11 cellular contexts compared by ENCODE assay signal in the genomic region with DNA sequence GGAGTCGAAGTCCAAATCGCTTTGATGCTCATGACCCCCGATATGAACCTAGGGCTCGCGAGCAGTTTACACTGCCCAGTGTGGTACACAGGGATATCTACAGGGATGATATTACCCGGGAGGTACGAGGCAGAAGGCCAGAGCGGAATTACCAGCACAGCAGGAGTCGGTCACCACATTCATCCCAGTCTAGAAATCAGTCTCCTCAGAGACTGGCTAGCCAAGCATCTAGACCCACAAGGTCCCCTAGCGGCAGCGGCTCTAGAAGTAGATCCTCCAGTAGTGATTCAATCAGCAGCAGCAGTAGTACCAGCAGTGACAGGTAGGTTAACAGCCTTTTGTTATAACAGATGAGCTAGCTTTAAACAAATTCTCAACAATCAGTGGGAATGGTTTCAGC. TPM values are rescaled to one million over a fixed set of nuclear protein-coding genes. Genes with fewer than 3 reads are reported as not detected.
DNase-seq lines count a peak whose midpoint lies in the region; ATAC-seq lines count a peak whose summit lies in the region.
"Had no signal": no experiment of that assay in that cellular context is flagged by ENCODE, and none has a peak within 500 bp of the region (broad histone marks: within the 10 kb centered on the region; RNA-seq: fewer than 3 reads in every experiment).

No MANE protein-coding gene starts in this region.

- H3K4me3 Mint-ChIP-seq in activated T-helper 17 cell treated with anti-CD3 and anti-CD28 coated beads, Interleukin-2, amount 50 U/mL, for 72 hours, result no peak overlapping the region
- H3K4me3 Mint-ChIP-seq in stimulated activated naive B cell treated with anti-CD40 and anti-IgM and Interleukin-4, amounts not matched to agents 10 μg/mL and 1 μg/mL and 100 μg/mL, for 72 hours, result no peak overlapping the region
- H3K4me3 Mint-ChIP-seq: activated naive CD4-positive, alpha-beta T cell treated with anti-CD3 and anti-CD28 coated beads for 36 hours; memory B cell had no signal

- H3K36me3 Mint-ChIP-seq in activated T-helper 17 cell treated with anti-CD3 and anti-CD28 coated beads, Interleukin-2, amount 50 U/mL, for 72 hours (ENCODE audit: low read depth), result peaks cover 91% of the 10 kb centered on the region
- peaks cover 14 to 31% of the 10 kb centered on the region in 2 donors for H3K36me3 Mint-ChIP-seq in stimulated activated naive B cell treated with anti-CD40 and anti-IgM and Interleukin-4, amounts not matched to agents 10 μg/mL and 1 μg/mL and 100 μg/mL, for 72 hours

- ATAC-seq in activated T-helper 17 cell treated with anti-CD3 and anti-CD28 coated beads, Interleukin-2, amount 50 U/mL, for 72 hours (replicated peaks), result no peak
- no peak for ATAC-seq in stimulated activated naive B cell treated with anti-CD40 and anti-IgM and Interleukin-4, amounts not matched to agents 10 μg/mL and 1 μg/mL and 100 μg/mL, for 72 hours (replicated peaks)
- ATAC-seq in HG02885 (IDR thresholded peaks at IDR 0.05; ENCODE audit: poor library complexity, unreplicated experiment), result no peak

- DNase-seq in NCI-H82 (lab: John Stamatoyannopoulos, UW) (peak; percentile 42), NCI-H82 treated with DMSO at 0.1 percent for 48 hours (lab: John Stamatoyannopoulos, UW; ENCODE audit: unreplicated experiment) (no peak), iPS-NIHi7 (ENCODE audit: extremely low spot score) (peak; percentile 63), NCI-H128 (lab: John Stamatoyannopoulos, UW; ENCODE audit: unreplicated experiment) (no peak), SIG-M5 treated with dmso at 0.1 percent for 504 hours (lab: John Stamatoyannopoulos, UW; ENCODE audit: unreplicated experiment) (no peak)
- no peak for DNase-seq in stimulated activated naive B cell treated with anti-CD40 and anti-IgM and Interleukin-4, amounts not matched to agents 10 μg/mL and 1 μg/mL and 100 μg/mL, for 72 hours
- DNase-seq: activated naive CD4-positive, alpha-beta T cell treated with anti-CD3 and anti-CD28 coated beads for 36 hours; colonic mucosa had no signal

- H3K27me3 Mint-ChIP-seq in activated T-helper 17 cell treated with anti-CD3 and anti-CD28 coated beads, Interleukin-2, amount 50 U/mL, for 72 hours, result no peaks in the 10 kb centered on the region
- no peaks in the 10 kb centered on the region for H3K27me3 Mint-ChIP-seq in stimulated activated naive B cell treated with anti-CD40 and anti-IgM and Interleukin-4, amounts not matched to agents 10 μg/mL and 1 μg/mL and 100 μg/mL, for 72 hours
- H3K27me3 Mint-ChIP-seq: memory B cell had no signal

- no peaks in the 10 kb centered on the region for H3K9me3 Mint-ChIP-seq in activated T-helper 17 cell treated with anti-CD3 and anti-CD28 coated beads, Interleukin-2, amount 50 U/mL, for 72 hours
- no peaks in the 10 kb centered on the region for H3K9me3 Mint-ChIP-seq in stimulated activated naive B cell treated with anti-CD40 and anti-IgM and Interleukin-4, amounts not matched to agents 10 μg/mL and 1 μg/mL and 100 μg/mL, for 72 hours
- H3K9me3 Mint-ChIP-seq: activated naive CD4-positive, alpha-beta T cell treated with anti-CD3 and anti-CD28 coated beads for 36 hours; memory B cell had no signal

- H3K4me1 Mint-ChIP-seq in activated T-helper 17 cell treated with anti-CD3 and anti-CD28 coated beads, Interleukin-2, amount 50 U/mL, for 72 hours, result peaks cover 26% of the 10 kb centered on the region
- H3K4me1 Mint-ChIP-seq in stimulated activated naive B cell treated with anti-CD40 and anti-IgM and Interleukin-4, amounts not matched to agents 10 μg/mL and 1 μg/mL and 100 μg/mL, for 72 hours, result peaks cover 19 to 48% of the 10 kb centered on the region in 2 donors

- H3K27ac Mint-ChIP-seq in activated T-helper 17 cell treated with anti-CD3 and anti-CD28 coated beads, Interleukin-2, amount 50 U/mL, for 72 hours, result peak overlapping the region; percentile 76
- peak overlapping the region; percentile 81 for H3K27ac Mint-ChIP-seq in stimulated activated naive B cell treated with anti-CD40 and anti-IgM and Interleukin-4, amounts not matched to agents 10 μg/mL and 1 μg/mL and 100 μg/mL, for 72 hours
- H3K27ac Mint-ChIP-seq: activated naive CD4-positive, alpha-beta T cell treated with anti-CD3 and anti-CD28 coated beads for 36 hours; memory B cell had no signal

RNA-seq across cellular contexts. Expression of a gene that starts 28.9 kb away (rescaled TPM):
- 10 to 100 TPM; 48.9 to 66.7 TPM for total RNA-seq in activated T-helper 17 cell treated with anti-CD3 and anti-CD28 coated beads, Interleukin-2, amount 50 U/mL, for 72 hours

Comparison
In these comparisons a context has a peak if more than half of its experiments do, and no peak if none do; other contexts are left out.
1. DNase-seq: peak in NCI-H82 (single experiment) and iPS-NIHi7 (single experiment); none in NCI-H82 treated with DMSO at 0.1 percent for 48 hours (single experiment), stimulated activated naive B cell treated with anti-CD40 and anti-IgM and Interleukin-4, amounts not matched to agents 10 μg/mL and 1 μg/mL and 100 μg/mL, for 72 hours (single experiment), NCI-H128 (single experiment) and SIG-M5 treated with dmso at 0.1 percent for 504 hours (single experiment).